13 cellular contexts compared by ENCODE assay signal in genomic region chr6:40695114-40695513, GRCh38.
DNase-seq lines count a peak whose midpoint lies in the region; ATAC-seq and TF ChIP-seq lines count a peak whose summit lies in the region.
"Had no signal": no experiment of that assay in that cellular context is flagged by ENCODE, and none has a peak within 500 bp of the region (broad histone marks: within the 10 kb centered on the region; RNA-seq: fewer than 3 reads in every experiment).

No MANE protein-coding gene starts in this region.

- H3K4me1 Mint-ChIP-seq in WTC11: peaks cover 14% of the 10 kb centered on the region

- no peaks in the 10 kb centered on the region for H3K79me2 ChIP-seq in parathyroid adenoma

- no peaks in the 10 kb centered on the region; the same call in 1 of the 2 replicates for H3K27me3 Mint-ChIP-seq in WTC11 (ENCODE audit: low read depth)

- no peaks in the 10 kb centered on the region for H3K9me3 ChIP-seq in parathyroid adenoma (ENCODE audit: control insufficient read depth, low read length)
- H3K9me3 ChIP-seq: upper lobe of right lung had no signal

- peak overlapping the region; percentile 60 for H2AFZ ChIP-seq in parathyroid adenoma

- H3K4me3 ChIP-seq in parathyroid adenoma (ENCODE audit: low read depth, low read length): no peak overlapping the region
- H3K4me3 ChIP-seq: upper lobe of right lung had no signal

- H3K4me3 Mint-ChIP-seq in WTC11: no peak overlapping the region
- H3K4me3 Mint-ChIP-seq: activated naive CD8-positive, alpha-beta T cell had no signal

- H3K4me1 ChIP-seq in parathyroid adenoma: no peaks in the 10 kb centered on the region
- H3K4me1 ChIP-seq: upper lobe of right lung had no signal

- no peak for TF ChIP-seq CTCF in WTC11 (IDR thresholded peaks at IDR 0.05)
- no peak for TF ChIP-seq CTCF in parathyroid adenoma (IDR thresholded peaks at IDR 0.05)

- no peak overlapping the region for H3K4me2 ChIP-seq in parathyroid adenoma (ENCODE audit: low read length)

- H3K9ac ChIP-seq in parathyroid adenoma: no peak overlapping the region

- no peaks in the 10 kb centered on the region for H3K36me3 ChIP-seq in parathyroid adenoma (ENCODE audit: control insufficient read depth, insufficient read depth, low read length)
- H3K36me3 ChIP-seq: upper lobe of right lung had no signal

- H3K27ac ChIP-seq in parathyroid adenoma: no peak overlapping the region
- H3K27ac ChIP-seq: upper lobe of right lung had no signal

- no peaks in the 10 kb centered on the region for H3K9me3 Mint-ChIP-seq in WTC11

- H3K27me3 ChIP-seq in parathyroid adenoma (ENCODE audit: control insufficient read depth, insufficient read depth, low read length): no peaks in the 10 kb centered on the region
- H3K27me3 ChIP-seq: upper lobe of right lung had no signal

- CTCF ChIA-PET in WTC11 (lab: Charles Lee): interaction anchor here (0.9 to 1.6 kb wide), 3 partner anchors 10 to 367 kb away, joined by 3 to 7 read pairs (median 3); partner anchors contain the start of gene UNC5CL

- DNase-seq in NCI-H345 (lab: John Stamatoyannopoulos, UW) (peak; percentile 33), NCI-H345 treated with DMSO at 0.1 percent for 48 hours (lab: John Stamatoyannopoulos, UW; ENCODE audit: unreplicated experiment) (no peak), NCI-H2196 (lab: John Stamatoyannopoulos, UW; ENCODE audit: unreplicated experiment) (peak; percentile 53), WTC11 (ENCODE audit: low spot score) (peak; percentile 43), NOMO-1 (lab: John Stamatoyannopoulos, UW; ENCODE audit: unreplicated experiment in 2 of 2) (no peak), NCI-H146 (lab: John Stamatoyannopoulos, UW) (no peak)
- DNase-seq: DND-41, NCI-H187, T1000, upper lobe of right lung had no signal

- ATAC-seq in WTC11 (peak; percentile 100), GM18861 (IDR thresholded peaks at IDR 0.05; ENCODE audit: unreplicated experiment) (no peak)
- ATAC-seq: upper lobe of right lung had no signal

- no peak overlapping the region for H3K27ac Mint-ChIP-seq in WTC11
- H3K27ac Mint-ChIP-seq: activated naive CD8-positive, alpha-beta T cell had no signal

- POLR2A ChIA-PET in WTC11 (lab: Charles Lee): interaction anchor here (0.6 to 1.1 kb wide), 2 partner anchors 20 to 356 kb away, joined by 3 to 4 read pairs; no protein-coding TSS in a partner anchor

- H3K36me3 Mint-ChIP-seq in WTC11: no peaks in the 10 kb centered on the region
- H3K36me3 Mint-ChIP-seq: activated naive CD8-positive, alpha-beta T cell had no signal

TF ChIP-seq in WTC11, 78 proteins besides CTCF, POLR2A, EP300 and RAD21:
- TF ChIP-seq ZBTB43 (CRISPR knock-in tag; IDR thresholded peaks at IDR 0.05): no peak
- TF ChIP-seq GRHL2 (CRISPR knock-in tag; IDR thresholded peaks at IDR 0.05; ENCODE audit: insufficient replicate concordance, severe bottlenecking): no peak
- TF ChIP-seq E2F5 (CRISPR knock-in tag; IDR thresholded peaks at IDR 0.05): no peak
- TF ChIP-seq NR2C2 (CRISPR knock-in tag; IDR thresholded peaks at IDR 0.05): no peak
- TF ChIP-seq SMAD3 (CRISPR knock-in tag; IDR thresholded peaks at IDR 0.05; ENCODE audit: borderline replicate concordance): no peak
- no peak for TF ChIP-seq HMGA2 (CRISPR knock-in tag; IDR thresholded peaks at IDR 0.05)
- TF ChIP-seq ESRRA (CRISPR knock-in tag; IDR thresholded peaks at IDR 0.05; ENCODE audit: borderline replicate concordance): no peak
- TF ChIP-seq ATF3 (CRISPR knock-in tag; conservative IDR thresholded peaks at IDR 0.05): no peak
- no peak for TF ChIP-seq JUN (CRISPR knock-in tag; IDR thresholded peaks at IDR 0.05)

Comparison
In these comparisons a context has a peak if more than half of its experiments do, and no peak if none do; other contexts are left out.
1. DNase-seq: peak in NCI-H345 (single experiment), NCI-H2196 (single experiment) and WTC11 (single experiment); none in NCI-H345 treated with DMSO at 0.1 percent for 48 hours (single experiment), NOMO-1 (0 of 2) and NCI-H146 (single experiment).